19 cellular contexts compared by ENCODE assay signal in genomic region chr13:92316030-92316429, GRCh38.
DNase-seq lines count a peak whose midpoint lies in the region; ATAC-seq, FAIRE-seq and TF ChIP-seq lines count a peak whose summit lies in the region.
"Had no signal": no experiment of that assay in that cellular context is flagged by ENCODE, and none has a peak within 500 bp of the region (broad histone marks: within the 10 kb centered on the region; RNA-seq: fewer than 3 reads in every experiment).

No MANE protein-coding gene starts in this region.

- TF ChIP-seq CTCF in A549 (IDR thresholded peaks at IDR 0.05) (no peak), KMS-11 (conservative IDR thresholded peaks at IDR 0.05; ENCODE audit: low read depth, low read length) (no peak), astrocyte (IDR thresholded peaks at IDR 0.05; ENCODE audit: insufficient read depth, low read depth, low read length) (no peak), kidney (IDR thresholded peaks at IDR 0.05; ENCODE audit: borderline replicate concordance, extremely low read depth, insufficient read depth) (no peak)

- CTCF ChIA-PET in A549 (lab: Yijun Ruan, JAX): no interaction called here
- CTCF ChIA-PET in CD4-positive, alpha-beta memory T cell (lab: Charles Lee; ENCODE audit: partially characterized antibody): no interaction called here

- H3K79me2 ChIP-seq in KMS-11 (ENCODE audit: insufficient read depth, low read depth): no peaks in the 10 kb centered on the region
- no peaks in the 10 kb centered on the region for H3K79me2 ChIP-seq in astrocyte (ENCODE audit: insufficient read depth, low read length)

- no peaks in the 10 kb centered on the region for H3K27me3 Mint-ChIP-seq in astrocyte (ENCODE audit: low read depth, unreplicated experiment)
- no peaks in the 10 kb centered on the region for H3K27me3 Mint-ChIP-seq in CD4-positive, alpha-beta memory T cell

- ATAC-seq in A549: no peak
- no peak for ATAC-seq in GM19023 (IDR thresholded peaks at IDR 0.05; ENCODE audit: unreplicated experiment)
- ATAC-seq in GM18909 (IDR thresholded peaks at IDR 0.05; ENCODE audit: poor library complexity, unreplicated experiment): no peak
- ATAC-seq: CD8-positive, alpha-beta T cell had no signal

- peaks cover 42% of the 10 kb centered on the region for H3K4me1 Mint-ChIP-seq in astrocyte (ENCODE audit: low read depth, unreplicated experiment)
- H3K4me1 Mint-ChIP-seq in CD4-positive, alpha-beta memory T cell: no peaks in the 10 kb centered on the region

- H3K9me3 Mint-ChIP-seq in astrocyte (ENCODE audit: unreplicated experiment): peaks cover 3% of the 10 kb centered on the region
- peaks cover 0 to 4% (median under 1%) of the 10 kb centered on the region in 8 donors for H3K9me3 Mint-ChIP-seq in CD4-positive, alpha-beta memory T cell

- DNase-seq in A549 (ENCODE audit: low read depth in 1 of 2, low spot score in 1 of 2): no peak
- DNase-seq in astrocyte (ENCODE audit: low read depth): no peak
- DNase-seq in kidney: no peak
- no peak for DNase-seq in CD4-positive, alpha-beta memory T cell
- DNase-seq: 8988T; C1 segment of cervical spinal cord; Caco-2; CD8-positive, alpha-beta T cell; DMS153; DND-41; GM23248; H7; HCEC 1CT had no signal

- H2AFZ ChIP-seq in KMS-11 (ENCODE audit: low read depth) (no peak overlapping the region), astrocyte (ENCODE audit: low read depth, low read length) (no peak overlapping the region)
- H2AFZ ChIP-seq: GM23248 had no signal

- no peaks in the 10 kb centered on the region for H3K36me3 Mint-ChIP-seq in astrocyte (ENCODE audit: low read depth, unreplicated experiment)
- no peaks in the 10 kb centered on the region for H3K36me3 Mint-ChIP-seq in CD4-positive, alpha-beta memory T cell
- H3K36me3 Mint-ChIP-seq: CD8-positive, alpha-beta T cell had no signal

- H3K27ac ChIP-seq in A549 (no peak overlapping the region), KMS-11 (no peak overlapping the region), astrocyte (ENCODE audit: low read depth, low read length) (peak overlapping the region; percentile 2), kidney (ENCODE audit: low read depth in 2 of 2, low read length in 2 of 2) (no peak overlapping the region)
- no peak overlapping the region for H3K27ac ChIP-seq in CD4-positive, alpha-beta memory T cell (ENCODE audit: low read depth, low read length)
- H3K27ac ChIP-seq: GM23248 had no signal

- no peak overlapping the region for H3K4me2 ChIP-seq in A549
- H3K4me2 ChIP-seq in KMS-11: peak overlapping the region; percentile 49; the same call in 1 of the 2 replicates
- no peak overlapping the region for H3K4me2 ChIP-seq in astrocyte (ENCODE audit: low read length)

- no peak for TF ChIP-seq RAD21 in A549 (conservative IDR thresholded peaks at IDR 0.05 in 1 of 2, IDR thresholded peaks at IDR 0.05 in 1 of 2)

- no peak for TF ChIP-seq EP300 in A549 (IDR thresholded peaks at IDR 0.05)

- no peaks in the 10 kb centered on the region for H3K36me3 ChIP-seq in KMS-11 (ENCODE audit: insufficient read depth)
- no peaks in the 10 kb centered on the region for H3K36me3 ChIP-seq in astrocyte (ENCODE audit: insufficient read depth, low read length)
- H3K36me3 ChIP-seq in kidney (ENCODE audit: control insufficient read depth in 1 of 2, insufficient read depth in 2 of 2, low read length in 2 of 2): no peaks in the 10 kb centered on the region
- no peaks in the 10 kb centered on the region for H3K36me3 ChIP-seq in CD4-positive, alpha-beta memory T cell (ENCODE audit: insufficient read depth, low read length)

- TF ChIP-seq POLR2A in A549 (IDR thresholded peaks at IDR 0.05; ENCODE audit: low read length): no peak

- H3K4me3 Mint-ChIP-seq in astrocyte (ENCODE audit: unreplicated experiment): no peak overlapping the region
- no peak overlapping the region for H3K4me3 Mint-ChIP-seq in CD4-positive, alpha-beta memory T cell
- H3K4me3 Mint-ChIP-seq: CD8-positive, alpha-beta T cell had no signal

- H4K20me1 ChIP-seq in KMS-11 (ENCODE audit: insufficient read depth): no peaks in the 10 kb centered on the region
- no peaks in the 10 kb centered on the region for H4K20me1 ChIP-seq in astrocyte (ENCODE audit: insufficient read depth, low read length)

- no peaks in the 10 kb centered on the region for H3K4me1 ChIP-seq in A549
- H3K4me1 ChIP-seq in KMS-11 (ENCODE audit: low read depth, poor library complexity, severe bottlenecking): peaks cover 39% of the 10 kb centered on the region
- H3K4me1 ChIP-seq in astrocyte (ENCODE audit: insufficient read depth, low read length): peaks cover 12% of the 10 kb centered on the region
- H3K4me1 ChIP-seq in kidney (ENCODE audit: control insufficient read depth in 1 of 2, insufficient read depth in 1 of 2, low read depth in 1 of 2, low read length in 2 of 2): no peaks in the 10 kb centered on the region
- no peaks in the 10 kb centered on the region for H3K4me1 ChIP-seq in CD4-positive, alpha-beta memory T cell (ENCODE audit: insufficient read depth, low read length)

- intact Hi-C loops in kidney (cut with DNase I): no loop called here
- intact Hi-C loops in CD4-positive, alpha-beta memory T cell (cut with micrococcal nuclease): no loop called here

- peak overlapping the region; percentile 91 for H3K27ac Mint-ChIP-seq in astrocyte (ENCODE audit: unreplicated experiment)
- no peak overlapping the region for H3K27ac Mint-ChIP-seq in CD4-positive, alpha-beta memory T cell
- H3K27ac Mint-ChIP-seq: CD8-positive, alpha-beta T cell had no signal

- no peak overlapping the region for H3K4me3 ChIP-seq in A549
- H3K4me3 ChIP-seq in KMS-11 (IDR thresholded peaks at IDR 0.05; ENCODE audit: insufficient read depth, low read depth, low read length): no peak overlapping the region
- no peak overlapping the region for H3K4me3 ChIP-seq in astrocyte (ENCODE audit: insufficient read depth, low read depth, low read length)
- H3K4me3 ChIP-seq in kidney (ENCODE audit: low read length in 2 of 2): no peak overlapping the region
- no peak overlapping the region for H3K4me3 ChIP-seq in CD4-positive, alpha-beta memory T cell (ENCODE audit: low read length in 2 of 2)
- H3K4me3 ChIP-seq: GM23248 had no signal

- H3K9ac ChIP-seq in KMS-11 (no peak overlapping the region), astrocyte (ENCODE audit: low read length) (no peak overlapping the region), kidney (ENCODE audit: low read length in 2 of 2) (no peak overlapping the region)
- H3K9ac ChIP-seq: GM23248 had no signal

- H3K9me3 ChIP-seq in A549 (no peaks in the 10 kb centered on the region), astrocyte (ENCODE audit: insufficient read depth, low read depth, low read length) (no peaks in the 10 kb centered on the region), kidney (ENCODE audit: control insufficient read depth in 1 of 2, low read length in 2 of 2) (no peaks in the 10 kb centered on the region)
- H3K9me3 ChIP-seq in CD4-positive, alpha-beta memory T cell (ENCODE audit: control insufficient read depth in 1 of 2, low read length in 2 of 2): no peaks in the 10 kb centered on the region
- H3K9me3 ChIP-seq: Caco-2 had no signal

- POLR2A ChIA-PET in A549 (lab: Yijun Ruan, JAX): no interaction called here
- POLR2A ChIA-PET in CD4-positive, alpha-beta memory T cell (lab: Charles Lee; ENCODE audit: partially characterized antibody): no interaction called here

- H3K27me3 ChIP-seq in KMS-11 (ENCODE audit: insufficient read depth, low read depth) (no peaks in the 10 kb centered on the region), astrocyte (ENCODE audit: insufficient read depth, low read length) (no peaks in the 10 kb centered on the region)
- no peaks in the 10 kb centered on the region for H3K27me3 ChIP-seq in CD4-positive, alpha-beta memory T cell (ENCODE audit: insufficient read depth, low read length)

- FAIRE-seq in A549 (lab: Jason Lieb, UNC) (no peak), astrocyte (lab: Jason Lieb, UNC) (no peak), kidney (lab: Jason Lieb, UNC) (peak; percentile 25)
- FAIRE-seq: G401.6, GM12892, H1 had no signal

- WGBS in A549 (ENCODE audit: missing lambda C conversion rate): 32% methylated on average over 2 of the region's 2 CpGs

TF ChIP-seq in A549, 52 proteins besides CTCF, POLR2A, EP300 and RAD21:
- TF ChIP-seq ZC3H11A (IDR thresholded peaks at IDR 0.05) (no peak), FOSL2 (IDR thresholded peaks at IDR 0.05) (no peak), FOSL2 (CRISPR knock-in tag; IDR thresholded peaks at IDR 0.05) (no peak), MAFK (IDR thresholded peaks at IDR 0.05; ENCODE audit: partially characterized antibody) (peak; percentile 15)
